ENCODE assay signal across 1 cellular context in the genomic region with DNA sequence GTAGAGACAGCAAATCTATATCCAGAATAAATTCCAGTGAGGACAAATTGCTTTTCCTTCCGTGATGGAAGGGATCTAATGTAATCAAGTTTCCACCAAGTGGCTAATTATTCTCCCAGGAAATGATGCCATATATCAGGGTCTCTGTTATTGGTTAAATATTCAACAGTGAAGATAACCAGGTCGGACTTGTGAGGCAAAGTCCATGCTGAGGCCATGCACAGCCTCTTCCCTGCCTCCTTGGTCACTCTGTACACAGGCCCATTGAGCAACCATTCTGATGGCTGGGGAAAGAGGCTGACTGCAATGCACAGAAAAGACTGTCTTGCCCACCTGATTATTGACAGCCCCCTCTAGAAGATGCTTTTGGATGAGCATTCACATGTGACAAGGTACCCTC.
TF ChIP-seq lines count a peak whose summit lies in the region.

No MANE protein-coding gene starts in this region.

TF ChIP-seq in HepG2, 621 proteins besides CTCF, POLR2A, EP300 and RAD21 (continued from another document and continues in another):
- TF ChIP-seq ZNF407 (CRISPR knock-in tag; IDR thresholded peaks at IDR 0.05; ENCODE audit: not compliant biosample characterization) (no peak), SIX1 (CRISPR knock-in tag; IDR thresholded peaks at IDR 0.05; ENCODE audit: borderline replicate concordance) (no peak), PCBP1 (IDR thresholded peaks at IDR 0.05; ENCODE audit: borderline replicate concordance, low read depth, low read length) (no peak), ZNF512B (CRISPR knock-in tag; IDR thresholded peaks at IDR 0.05; ENCODE audit: borderline replicate concordance) (no peak), ZNF441 (CRISPR knock-in tag; IDR thresholded peaks at IDR 0.05; ENCODE audit: borderline replicate concordance) (no peak), LCORL (IDR thresholded peaks at IDR 0.05) (no peak), LCORL (CRISPR knock-in tag; IDR thresholded peaks at IDR 0.05) (no peak), ELF1 (CRISPR knock-in tag; IDR thresholded peaks at IDR 0.05) (no peak; the same call in 1 of the 2 replicates), HDAC6 (IDR thresholded peaks at IDR 0.05; ENCODE audit: low read depth, low read length) (no peak), ZNF317 (CRISPR knock-in tag; IDR thresholded peaks at IDR 0.05) (no peak), SOX6 (IDR thresholded peaks at IDR 0.05) (no peak), SOX6 (CRISPR knock-in tag; IDR thresholded peaks at IDR 0.05) (peak; percentile 65), GPN1 (CRISPR knock-in tag; IDR thresholded peaks at IDR 0.05; ENCODE audit: borderline replicate concordance) (no peak), ZNF414 (CRISPR knock-in tag; IDR thresholded peaks at IDR 0.05) (no peak), ZBTB46 (CRISPR knock-in tag; IDR thresholded peaks at IDR 0.05; ENCODE audit: borderline replicate concordance) (no peak), DMTF1 (CRISPR knock-in tag; IDR thresholded peaks at IDR 0.05) (no peak), TARDBP (CRISPR knock-in tag; IDR thresholded peaks at IDR 0.05) (no peak), ZSCAN20 (CRISPR knock-in tag; IDR thresholded peaks at IDR 0.05; ENCODE audit: borderline replicate concordance) (no peak), CREB1 (IDR thresholded peaks at IDR 0.05) (no peak), CREB1 (CRISPR knock-in tag; IDR thresholded peaks at IDR 0.05) (peak; percentile 28; the same call in 1 of the 2 replicates), IKZF4 (CRISPR knock-in tag; IDR thresholded peaks at IDR 0.05; ENCODE audit: borderline replicate concordance, low read depth, not compliant biosample characterization) (no peak), IKZF1 (IDR thresholded peaks at IDR 0.05) (no peak), ZNF644 (CRISPR knock-in tag; IDR thresholded peaks at IDR 0.05; ENCODE audit: low read depth) (peak; percentile 71), FOXC1 (CRISPR knock-in tag; IDR thresholded peaks at IDR 0.05; ENCODE audit: borderline replicate concordance) (no peak)
- TF ChIP-seq, protein P1, sequence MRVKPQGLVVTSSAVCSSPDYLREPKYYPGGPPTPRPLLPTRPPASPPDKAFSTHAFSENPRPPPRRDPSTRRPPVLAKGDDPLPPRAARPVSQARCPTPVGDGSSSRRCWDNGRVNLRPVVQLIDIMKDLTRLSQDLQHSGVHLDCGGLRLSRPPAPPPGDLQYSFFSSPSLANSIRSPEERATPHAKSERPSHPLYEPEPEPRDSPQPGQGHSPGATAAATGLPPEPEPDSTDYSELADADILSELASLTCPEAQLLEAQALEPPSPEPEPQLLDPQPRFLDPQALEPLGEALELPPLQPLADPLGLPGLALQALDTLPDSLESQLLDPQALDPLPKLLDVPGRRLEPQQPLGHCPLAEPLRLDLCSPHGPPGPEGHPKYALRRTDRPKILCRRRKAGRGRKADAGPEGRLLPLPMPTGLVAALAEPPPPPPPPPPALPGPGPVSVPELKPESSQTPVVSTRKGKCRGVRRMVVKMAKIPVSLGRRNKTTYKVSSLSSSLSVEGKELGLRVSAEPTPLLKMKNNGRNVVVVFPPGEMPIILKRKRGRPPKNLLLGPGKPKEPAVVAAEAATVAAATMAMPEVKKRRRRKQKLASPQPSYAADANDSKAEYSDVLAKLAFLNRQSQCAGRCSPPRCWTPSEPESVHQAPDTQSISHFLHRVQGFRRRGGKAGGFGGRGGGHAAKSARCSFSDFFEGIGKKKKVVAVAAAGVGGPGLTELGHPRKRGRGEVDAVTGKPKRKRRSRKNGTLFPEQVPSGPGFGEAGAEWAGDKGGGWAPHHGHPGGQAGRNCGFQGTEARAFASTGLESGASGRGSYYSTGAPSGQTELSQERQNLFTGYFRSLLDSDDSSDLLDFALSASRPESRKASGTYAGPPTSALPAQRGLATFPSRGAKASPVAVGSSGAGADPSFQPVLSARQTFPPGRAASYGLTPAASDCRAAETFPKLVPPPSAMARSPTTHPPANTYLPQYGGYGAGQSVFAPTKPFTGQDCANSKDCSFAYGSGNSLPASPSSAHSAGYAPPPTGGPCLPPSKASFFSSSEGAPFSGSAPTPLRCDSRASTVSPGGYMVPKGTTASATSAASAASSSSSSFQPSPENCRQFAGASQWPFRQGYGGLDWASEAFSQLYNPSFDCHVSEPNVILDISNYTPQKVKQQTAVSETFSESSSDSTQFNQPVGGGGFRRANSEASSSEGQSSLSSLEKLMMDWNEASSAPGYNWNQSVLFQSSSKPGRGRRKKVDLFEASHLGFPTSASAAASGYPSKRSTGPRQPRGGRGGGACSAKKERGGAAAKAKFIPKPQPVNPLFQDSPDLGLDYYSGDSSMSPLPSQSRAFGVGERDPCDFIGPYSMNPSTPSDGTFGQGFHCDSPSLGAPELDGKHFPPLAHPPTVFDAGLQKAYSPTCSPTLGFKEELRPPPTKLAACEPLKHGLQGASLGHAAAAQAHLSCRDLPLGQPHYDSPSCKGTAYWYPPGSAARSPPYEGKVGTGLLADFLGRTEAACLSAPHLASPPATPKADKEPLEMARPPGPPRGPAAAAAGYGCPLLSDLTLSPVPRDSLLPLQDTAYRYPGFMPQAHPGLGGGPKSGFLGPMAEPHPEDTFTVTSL (CRISPR knock-in tag; IDR thresholded peaks at IDR 0.05; ENCODE audit: borderline replicate concordance) = 0 out of 2 replicates have a peak, but pooled peaks have one; percentile 32
- TF ChIP-seq, protein P2, sequence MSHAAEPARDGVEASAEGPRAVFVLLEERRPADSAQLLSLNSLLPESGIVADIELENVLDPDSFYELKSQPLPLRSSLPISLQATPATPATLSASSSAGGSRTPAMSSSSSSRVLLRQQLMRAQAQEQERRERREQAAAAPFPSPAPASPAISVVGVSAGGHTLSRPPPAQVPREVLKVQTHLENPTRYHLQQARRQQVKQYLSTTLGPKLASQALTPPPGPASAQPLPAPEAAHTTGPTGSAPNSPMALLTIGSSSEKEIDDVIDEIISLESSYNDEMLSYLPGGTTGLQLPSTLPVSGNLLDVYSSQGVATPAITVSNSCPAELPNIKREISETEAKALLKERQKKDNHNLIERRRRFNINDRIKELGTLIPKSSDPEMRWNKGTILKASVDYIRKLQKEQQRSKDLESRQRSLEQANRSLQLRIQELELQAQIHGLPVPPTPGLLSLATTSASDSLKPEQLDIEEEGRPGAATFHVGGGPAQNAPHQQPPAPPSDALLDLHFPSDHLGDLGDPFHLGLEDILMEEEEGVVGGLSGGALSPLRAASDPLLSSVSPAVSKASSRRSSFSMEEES (CRISPR knock-in tag; IDR thresholded peaks at IDR 0.05) = no peak
- TF ChIP-seq, protein P3, sequence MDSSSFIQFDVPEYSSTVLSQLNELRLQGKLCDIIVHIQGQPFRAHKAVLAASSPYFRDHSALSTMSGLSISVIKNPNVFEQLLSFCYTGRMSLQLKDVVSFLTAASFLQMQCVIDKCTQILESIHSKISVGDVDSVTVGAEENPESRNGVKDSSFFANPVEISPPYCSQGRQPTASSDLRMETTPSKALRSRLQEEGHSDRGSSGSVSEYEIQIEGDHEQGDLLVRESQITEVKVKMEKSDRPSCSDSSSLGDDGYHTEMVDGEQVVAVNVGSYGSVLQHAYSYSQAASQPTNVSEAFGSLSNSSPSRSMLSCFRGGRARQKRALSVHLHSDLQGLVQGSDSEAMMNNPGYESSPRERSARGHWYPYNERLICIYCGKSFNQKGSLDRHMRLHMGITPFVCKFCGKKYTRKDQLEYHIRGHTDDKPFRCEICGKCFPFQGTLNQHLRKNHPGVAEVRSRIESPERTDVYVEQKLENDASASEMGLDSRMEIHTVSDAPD (CRISPR knock-in tag; IDR thresholded peaks at IDR 0.05) = 0 out of 2 replicates have a peak, but pooled peaks have one; percentile 37
